In genomic region chr5:88824141-88824540, GRCh38 we compare ENCODE assay signal across 18 cellular contexts. TPM values are rescaled to one million over a fixed set of nuclear protein-coding genes. Genes with fewer than 3 reads are reported as not detected.
A peak's percentile ranks its signal among the peaks of the same experiment; 100 is the strongest.
DNase-seq lines count a peak whose midpoint lies in the region; ATAC-seq, FAIRE-seq and TF ChIP-seq lines count a peak whose summit lies in the region.
"Had no signal": no experiment of that assay in that cellular context is flagged by ENCODE, and none has a peak within 500 bp of the region (broad histone marks: within the 10 kb centered on the region; RNA-seq: fewer than 3 reads in every experiment).

No MANE protein-coding gene starts in this region.

- no peak overlapping the region for H2AFZ ChIP-seq in HepG2 (ENCODE audit: low read length)

- no peaks in the 10 kb centered on the region for H3K9me3 ChIP-seq in right lobe of liver
- no peaks in the 10 kb centered on the region for H3K9me3 ChIP-seq in HepG2 (ENCODE audit: low read length)
- H3K9me3 ChIP-seq: uterus had no signal

- no peaks in the 10 kb centered on the region for H3K27me3 Mint-ChIP-seq in naive B cell

- POLR2A ChIA-PET in HepG2 (lab: Yijun Ruan, JAX): no interaction called here

- no peak for TF ChIP-seq RAD21 in HepG2 (CRISPR knock-in tag; IDR thresholded peaks at IDR 0.05)

- no peaks in the 10 kb centered on the region for H4K20me1 ChIP-seq in HepG2 (ENCODE audit: insufficient read depth, low read length)

- no peaks in the 10 kb centered on the region for H3K79me2 ChIP-seq in HepG2 (ENCODE audit: insufficient read depth, low read length)

- peak overlapping the region; percentile 94 to 100 (median 98) for H3K27ac Mint-ChIP-seq in naive B cell
- H3K27ac Mint-ChIP-seq: activated naive CD4-positive, alpha-beta T cell treated with anti-CD3 and anti-CD28 coated beads, Interleukin-2, amount 10 ng/mL, durations not matched to agents 7 days and 5 days had no signal

- H3K4me3 Mint-ChIP-seq in naive B cell: peak overlapping the region in 6 of 8 donors; percentile 61 to 84 (median 77)
- H3K4me3 Mint-ChIP-seq: activated naive CD4-positive, alpha-beta T cell treated with anti-CD3 and anti-CD28 coated beads, Interleukin-2, amount 10 ng/mL, durations not matched to agents 7 days and 5 days had no signal

- DNase-seq in right lobe of liver: no peak
- no peak for DNase-seq in HepG2 (ENCODE audit: low spot score)
- DNase-seq in naive B cell: no peak
- DNase-seq in HT-29 (ENCODE audit: low spot score): no peak
- DNase-seq in DMS53 (lab: John Stamatoyannopoulos, UW): no peak
- DNase-seq: activated CD4-positive, alpha-beta T cell treated with anti-CD3 and anti-CD28 coated beads for 48 hours; activated naive CD4-positive, alpha-beta T cell treated with anti-CD3 and anti-CD28 coated beads, Interleukin-2, amount 10 ng/mL, durations not matched to agents 7 days and 5 days; effector CD4-positive, alpha-beta T cell; H7; left colon; NCI-H187 treated with DMSO at 0.1 percent for 48 hours; occipital lobe; stimulated activated naive CD4-positive, alpha-beta T cell; uterus had no signal

- FAIRE-seq in HepG2 (lab: Jason Lieb, UNC): no peak

- H3K36me3 Mint-ChIP-seq in naive B cell: peaks cover 15 to 18% of the 10 kb centered on the region in 2 donors
- H3K36me3 Mint-ChIP-seq: activated naive CD4-positive, alpha-beta T cell treated with anti-CD3 and anti-CD28 coated beads, Interleukin-2, amount 10 ng/mL, durations not matched to agents 7 days and 5 days had no signal

- TF ChIP-seq POLR2A in right lobe of liver (IDR thresholded peaks at IDR 0.05): no peak
- no peak for TF ChIP-seq POLR2A in HepG2 (IDR thresholded peaks at IDR 0.05; ENCODE audit: insufficient read depth in 1 of 2, low read depth in 2 of 2, low read length in 2 of 2)

- peaks cover 48 to 87% (median 70%) of the 10 kb centered on the region in 3 donors for H3K4me1 Mint-ChIP-seq in naive B cell

- H3K27me3 ChIP-seq in right lobe of liver (peaks cover 0 to 4% of the 10 kb centered on the region in 2 donors), HepG2 (ENCODE audit: control insufficient read depth in 1 of 2, insufficient read depth in 2 of 2, low read length in 2 of 2) (no peaks in the 10 kb centered on the region; a peak in 1 of 5 replicates)
- H3K27me3 ChIP-seq: uterus had no signal

- H3K9me3 Mint-ChIP-seq in naive B cell: no peaks in the 10 kb centered on the region
- H3K9me3 Mint-ChIP-seq: activated naive CD4-positive, alpha-beta T cell treated with anti-CD3 and anti-CD28 coated beads, Interleukin-2, amount 10 ng/mL, durations not matched to agents 7 days and 5 days had no signal

- H3K9ac ChIP-seq in HepG2 (ENCODE audit: insufficient read depth, low read depth, low read length): no peak overlapping the region

- no peak for TF ChIP-seq EP300 in HepG2 (IDR thresholded peaks at IDR 0.05; ENCODE audit: low read depth in 2 of 2, low read length in 2 of 2)
- TF ChIP-seq EP300 in HepG2 (CRISPR knock-in tag; IDR thresholded peaks at IDR 0.05; ENCODE audit: borderline replicate concordance): no peak

- TF ChIP-seq CTCF in right lobe of liver (IDR thresholded peaks at IDR 0.05) (no peak), HepG2 (CRISPR knock-in tag; IDR thresholded peaks at IDR 0.05) (no peak)

- in situ Hi-C loops in HepG2 (cut with HindIII; ENCODE audit: extremely low pct_ligation_motif_present, low pct_unique_long_range_greater_than_20kb): no loop called here

- H3K4me2 ChIP-seq in HepG2 (ENCODE audit: low read depth, low read length): no peak overlapping the region

- 29% methylated on average over 4 of the region's 4 CpGs for WGBS in right lobe of liver (ENCODE audit: insufficient coverage, low coverage, low lambda C conversion rate, missing lambda C conversion rate)
- under 1% methylated on average over 4 of the region's 4 CpGs for WGBS in HepG2 (ENCODE audit: low lambda C conversion rate)

- ATAC-seq in right lobe of liver: no peak
- no peak for ATAC-seq in HepG2
- no peak for ATAC-seq in naive B cell (ENCODE audit: low read depth in 2 of 2)
- no peak for ATAC-seq in GM18520 (IDR thresholded peaks at IDR 0.05; ENCODE audit: unreplicated experiment)
- no peak for ATAC-seq in HG02981 (IDR thresholded peaks at IDR 0.05; ENCODE audit: unreplicated experiment)
- ATAC-seq: left colon had no signal

- H3K27ac ChIP-seq in right lobe of liver: peak overlapping the region in 2 of 3 donors; percentile 24 to 25
- no peak overlapping the region for H3K27ac ChIP-seq in HepG2 (ENCODE audit: extremely low read length, insufficient read depth, low read length)
- peak overlapping the region; percentile 30 for H3K27ac ChIP-seq in angular gyrus (ENCODE audit: low read depth, low read length)
- H3K27ac ChIP-seq: SK-N-MC had no signal

- CTCF ChIA-PET in HepG2 (lab: Yijun Ruan, JAX; ENCODE audit: low intra/inter-chr PET ratio, low total read pairs): no interaction called here

- intact Hi-C loops in right lobe of liver (cut with DNase I): no loop called here
- intact Hi-C loops in HepG2 (cut with micrococcal nuclease; ENCODE audit: unreplicated experiment): no loop called here

- no TSS peak for BruUV-seq in HepG2 (replicated peaks; lab: Mats Ljungman, UMichigan)

- H3K4me3 ChIP-seq in right lobe of liver (no peak overlapping the region), HepG2 (replicated peaks in 1 of 3; ENCODE audit: insufficient read depth in 1 of 3, low read depth in 2 of 3, low read length in 3 of 3) (no peak overlapping the region)
- H3K4me3 ChIP-seq: SK-N-MC, uterus had no signal

- H3K36me3 ChIP-seq in right lobe of liver: no peaks in the 10 kb centered on the region
- H3K36me3 ChIP-seq in HepG2 (replicated peaks in 1 of 2; ENCODE audit: control insufficient read depth in 1 of 2, insufficient read depth in 2 of 2, low read length in 2 of 2): no peaks in the 10 kb centered on the region
- H3K36me3 ChIP-seq: uterus had no signal

- no peaks in the 10 kb centered on the region for H3K4me1 ChIP-seq in right lobe of liver
- H3K4me1 ChIP-seq in HepG2 (ENCODE audit: insufficient read depth, low read length): no peaks in the 10 kb centered on the region
- H3K4me1 ChIP-seq: uterus had no signal

TF ChIP-seq in HepG2, 621 proteins besides CTCF, POLR2A, EP300 and RAD21:
- TF ChIP-seq ATF7-NPFF (CRISPR knock-in tag; IDR thresholded peaks at IDR 0.05; ENCODE audit: low read depth): no peak
- no peak for TF ChIP-seq FOXA3 (CRISPR knock-in tag; IDR thresholded peaks at IDR 0.05)
- TF ChIP-seq ZNF710 (CRISPR knock-in tag; IDR thresholded peaks at IDR 0.05; ENCODE audit: borderline replicate concordance): no peak

RNA-seq across cellular contexts. Expression of gene MEF2C, which starts 58.8 kb away (rescaled TPM):
- 10 to 100 TPM in 2 of 6 experiments, 1 to 10 TPM in 4; 4.4 to 19.4 (median 6.4) TPM for total RNA-seq in right lobe of liver
- 0.02 TPM in 1 of 2 replicates, not detected in the other for total RNA-seq in HepG2 (2016; rRNA removed; fragmentation: Illumina TruSeq; extraction: Trizol)
- total RNA-seq in HepG2 (2016; cell fraction: cytosol; rRNA removed; fragmentation: Illumina TruSeq; extraction: Trizol; ENCODE audit: low read depth): not detected in 2 replicates
- total RNA-seq in HepG2 (2016; cell fraction: insoluble cytoplasmic fraction; rRNA removed; fragmentation: Illumina TruSeq; extraction: Trizol): 0.04 TPM in 1 of 2 replicates, not detected in the other
- total RNA-seq in HepG2 (2016; cell fraction: membrane; rRNA removed; fragmentation: Illumina TruSeq; extraction: Trizol): not detected in 2 replicates
- 0.09 and 0.16 TPM in 2 replicates for total RNA-seq in HepG2 (2016; cell fraction: nucleus; rRNA removed; fragmentation: Illumina TruSeq; extraction: Trizol)
- polyA plus RNA-seq in HepG2 (2011; rRNA removed): 0.01 TPM in 1 of 2 replicates, not detected in the other
- polyA plus RNA-seq in HepG2 (2011; cell fraction: cytosol; rRNA removed): 0.03 TPM in 1 of 2 replicates, not detected in the other
- 0.14 TPM in 1 of 2 replicates, not detected in the other for polyA plus RNA-seq in HepG2 (2011; cell fraction: nucleus; rRNA removed)
- not detected in 2 replicates for polyA plus RNA-seq in HepG2 (2012)
- polyA plus RNA-seq in HepG2 (2016; cell fraction: cytosol; fragmentation: Illumina TruSeq; extraction: Trizol; ENCODE audit: low read depth): not detected in 2 replicates
- polyA plus RNA-seq in HepG2 (2016; cell fraction: insoluble cytoplasmic fraction; fragmentation: Illumina TruSeq; extraction: Trizol; ENCODE audit: low read depth): not detected in 2 replicates
- polyA plus RNA-seq in HepG2 (2016; cell fraction: membrane; fragmentation: Illumina TruSeq; extraction: Trizol; ENCODE audit: low read depth): not detected in 2 replicates
- polyA plus RNA-seq in HepG2 (2016; cell fraction: nucleus; fragmentation: Illumina TruSeq; extraction: Trizol; ENCODE audit: insufficient read depth, low read depth): 0.11 and 0.12 TPM in 2 replicates
- polyA minus RNA-seq in HepG2 (2011; rRNA and poly(A)+ RNA removed; ENCODE audit: low replicate concordance): 0.02 and 0.61 TPM in 2 replicates
- not detected in 2 replicates for polyA minus RNA-seq in HepG2 (2011; cell fraction: cytosol; rRNA and poly(A)+ RNA removed)
- 0.13 and 0.25 TPM in 2 replicates for polyA minus RNA-seq in HepG2 (2011; cell fraction: nucleus; rRNA and poly(A)+ RNA removed)
- 100 to 1,000 TPM; 402 to 547 (median 433) TPM for polyA plus RNA-seq in naive B cell (ENCODE audit: low read depth in 6 of 6)
- total RNA-seq in HT-29 (2014; rRNA removed; shearing (Covaris generic)): 0.08 and 0.46 TPM in 2 replicates
